28 cellular contexts compared by ENCODE assay signal in the genomic region with DNA sequence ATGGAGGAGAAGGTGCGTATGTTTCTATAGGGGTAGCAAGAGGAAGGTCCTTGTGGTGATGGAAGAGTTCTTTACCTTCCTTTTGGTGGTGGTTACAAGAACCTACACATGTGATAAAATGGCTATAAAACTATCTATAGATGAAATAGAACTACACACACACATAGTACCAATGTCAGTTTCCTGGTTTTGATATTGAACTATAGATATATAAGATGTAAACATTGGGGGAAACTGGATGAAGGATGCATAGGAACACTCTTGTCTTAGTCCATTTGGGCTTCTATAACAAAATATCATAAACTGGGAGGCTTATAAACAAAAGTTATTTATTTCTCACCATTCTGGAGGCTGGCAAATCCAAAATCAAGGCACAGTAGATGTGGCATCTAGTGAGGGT.
"Had no signal": no experiment of that assay in that cellular context is flagged by ENCODE, and none has a peak within 500 bp of the region (broad histone marks: within the 10 kb centered on the region; RNA-seq: fewer than 3 reads in every experiment).

No MANE protein-coding gene starts in this region.

- H3K4me1 Mint-ChIP-seq: stimulated activated effector memory CD8-positive, alpha-beta T cell treated with anti-CD3 and anti-CD28 coated beads, Interleukin-12 subunit alpha, Interleukin-12 subunit beta, amount 100 ng/mL, for 72 hours; stimulated activated memory B cell treated with anti-CD40 and anti-IgM and Interleukin-4, amounts not matched to agents 10 μg/mL and 1 μg/mL and 100 μg/mL, for 72 hours; stimulated activated naive CD8-positive, alpha-beta T cell treated with anti-CD3 and anti-CD28 coated beads, Interleukin-15, amount 100 ng/mL, for 72 hours had no signal

- H3K4me3 Mint-ChIP-seq: stimulated activated effector memory CD8-positive, alpha-beta T cell treated with anti-CD3 and anti-CD28 coated beads, Interleukin-12 subunit alpha, Interleukin-12 subunit beta, amount 100 ng/mL, for 72 hours; stimulated activated memory B cell treated with anti-CD40 and anti-IgM and Interleukin-4, amounts not matched to agents 10 μg/mL and 1 μg/mL and 100 μg/mL, for 72 hours; stimulated activated naive B cell treated with anti-CD40 and anti-IgM and Interleukin-4, amounts not matched to agents 10 μg/mL and 1 μg/mL and 100 μg/mL, for 72 hours; stimulated activated naive CD8-positive, alpha-beta T cell treated with anti-CD3 and anti-CD28 coated beads, Interleukin-15, amount 100 ng/mL, for 72 hours; stimulated activated naive CD8-positive, alpha-beta T cell treated with anti-CD3 and anti-CD28 coated beads, Interleukin-15, Interleukin-2, amounts not matched to agents 100 ng/mL and 50 ng/mL, for 24 hours; type B pancreatic cell had no signal

- H3K27ac ChIP-seq: stomach, suprapubic skin, testis, thoracic aorta, thyroid gland, tibial artery, tibial nerve, transverse colon, upper lobe of left lung, upper lobe of right lung, uterus, vagina had no signal

- H3K36me3 ChIP-seq: stomach, suprapubic skin, thoracic aorta, thyroid gland, tibial artery, tibial nerve, transverse colon, upper lobe of left lung, upper lobe of right lung, uterus, vagina had no signal

- H3K36me3 Mint-ChIP-seq: stimulated activated effector memory CD8-positive, alpha-beta T cell treated with anti-CD3 and anti-CD28 coated beads, Interleukin-12 subunit alpha, Interleukin-12 subunit beta, amount 100 ng/mL, for 72 hours; stimulated activated memory B cell treated with anti-CD40 and anti-IgM and Interleukin-4, amounts not matched to agents 10 μg/mL and 1 μg/mL and 100 μg/mL, for 72 hours; stimulated activated naive B cell treated with anti-CD40 and anti-IgM and Interleukin-4, amounts not matched to agents 10 μg/mL and 1 μg/mL and 100 μg/mL, for 72 hours; type B pancreatic cell had no signal

- H3K9me3 Mint-ChIP-seq: stimulated activated effector memory CD8-positive, alpha-beta T cell treated with anti-CD3 and anti-CD28 coated beads, Interleukin-12 subunit alpha, Interleukin-12 subunit beta, amount 100 ng/mL, for 72 hours; stimulated activated memory B cell treated with anti-CD40 and anti-IgM and Interleukin-4, amounts not matched to agents 10 μg/mL and 1 μg/mL and 100 μg/mL, for 72 hours; stimulated activated naive B cell treated with anti-CD40 and anti-IgM and Interleukin-4, amounts not matched to agents 10 μg/mL and 1 μg/mL and 100 μg/mL, for 72 hours; stimulated activated naive CD8-positive, alpha-beta T cell treated with anti-CD3 and anti-CD28 coated beads, Interleukin-15, amount 100 ng/mL, for 72 hours; stimulated activated naive CD8-positive, alpha-beta T cell treated with anti-CD3 and anti-CD28 coated beads, Interleukin-15, Interleukin-2, amounts not matched to agents 100 ng/mL and 50 ng/mL, for 24 hours had no signal

- H3K27ac Mint-ChIP-seq: stimulated activated effector memory CD8-positive, alpha-beta T cell treated with anti-CD3 and anti-CD28 coated beads, Interleukin-12 subunit alpha, Interleukin-12 subunit beta, amount 100 ng/mL, for 72 hours; stimulated activated memory B cell treated with anti-CD40 and anti-IgM and Interleukin-4, amounts not matched to agents 10 μg/mL and 1 μg/mL and 100 μg/mL, for 72 hours; stimulated activated naive B cell treated with anti-CD40 and anti-IgM and Interleukin-4, amounts not matched to agents 10 μg/mL and 1 μg/mL and 100 μg/mL, for 72 hours; stimulated activated naive CD8-positive, alpha-beta T cell treated with anti-CD3 and anti-CD28 coated beads, Interleukin-15, amount 100 ng/mL, for 72 hours; stimulated activated naive CD8-positive, alpha-beta T cell treated with anti-CD3 and anti-CD28 coated beads, Interleukin-15, Interleukin-2, amounts not matched to agents 100 ng/mL and 50 ng/mL, for 24 hours; type B pancreatic cell had no signal

- H3K4me1 ChIP-seq: stomach, suprapubic skin, testis, thyroid gland, tibial artery, tibial nerve, transverse colon, upper lobe of left lung, upper lobe of right lung, uterus, vagina had no signal

- DNase-seq: stimulated activated CD4-positive, alpha-beta T cell treated with anti-CD3 and anti-CD28 coated beads, Interleukin-2, amount 100 ng/mL, for 48 hours; stimulated activated CD4-positive, alpha-beta T cell treated with anti-CD3 and anti-CD28 coated beads, Interleukin-4, amount 100 ng/mL, for 1 hour; stimulated activated CD4-positive, alpha-beta T cell treated with anti-CD3 and anti-CD28 coated beads, Interleukin-4, amount 100 ng/mL, for 24 hours; stimulated activated CD4-positive, alpha-beta T cell treated with anti-CD3 and anti-CD28 coated beads, Interleukin-4, amount 100 ng/mL, for 4 hours; stimulated activated CD8-positive, alpha-beta memory T cell treated with anti-CD3 and anti-CD28 coated beads, Interleukin-4, amount 100 ng/mL, for 48 hours; stimulated activated naive B cell treated with anti-CD40 and anti-IgM and Interleukin-4, amounts not matched to agents 10 μg/mL and 1 μg/mL and 100 μg/mL, for 72 hours; stimulated activated naive CD4-positive, alpha-beta T cell; stimulated activated naive CD4-positive, alpha-beta T cell treated with Interleukin-2 at 50 U/mL for 16 hours; stimulated activated naive CD8-positive, alpha-beta T cell treated with anti-CD3 and anti-CD28 coated beads, Interleukin-15, amount 100 ng/mL, for 72 hours; stimulated activated naive CD8-positive, alpha-beta T cell treated with anti-CD3 and anti-CD28 coated beads, Interleukin-15, Interleukin-2, amounts not matched to agents 100 U/mL and 50 U/mL, for 24 hours; stomach; substantia nigra; testis; thyroid gland; tibial artery; transverse colon; trophoblast cell; upper lobe of left lung; upper lobe of right lung; uterus had no signal

- H3K9me3 ChIP-seq: stomach, suprapubic skin, testis, thoracic aorta, thyroid gland, tibial artery, tibial nerve, transverse colon, upper lobe of left lung, upper lobe of right lung, uterus, vagina had no signal

- H3K27me3 Mint-ChIP-seq: stimulated activated memory B cell treated with anti-CD40 and anti-IgM and Interleukin-4, amounts not matched to agents 10 μg/mL and 1 μg/mL and 100 μg/mL, for 72 hours; stimulated activated naive B cell treated with anti-CD40 and anti-IgM and Interleukin-4, amounts not matched to agents 10 μg/mL and 1 μg/mL and 100 μg/mL, for 72 hours; stimulated activated naive CD8-positive, alpha-beta T cell treated with anti-CD3 and anti-CD28 coated beads, Interleukin-15, amount 100 ng/mL, for 72 hours; type B pancreatic cell had no signal

- H3K4me3 ChIP-seq: stomach, suprapubic skin, testis, thoracic aorta, thyroid gland, tibial artery, tibial nerve, transverse colon, upper lobe of left lung, upper lobe of right lung, uterus, vagina had no signal
